Comparison of ENCODE assay signal across 2 cellular contexts in the genomic region with DNA sequence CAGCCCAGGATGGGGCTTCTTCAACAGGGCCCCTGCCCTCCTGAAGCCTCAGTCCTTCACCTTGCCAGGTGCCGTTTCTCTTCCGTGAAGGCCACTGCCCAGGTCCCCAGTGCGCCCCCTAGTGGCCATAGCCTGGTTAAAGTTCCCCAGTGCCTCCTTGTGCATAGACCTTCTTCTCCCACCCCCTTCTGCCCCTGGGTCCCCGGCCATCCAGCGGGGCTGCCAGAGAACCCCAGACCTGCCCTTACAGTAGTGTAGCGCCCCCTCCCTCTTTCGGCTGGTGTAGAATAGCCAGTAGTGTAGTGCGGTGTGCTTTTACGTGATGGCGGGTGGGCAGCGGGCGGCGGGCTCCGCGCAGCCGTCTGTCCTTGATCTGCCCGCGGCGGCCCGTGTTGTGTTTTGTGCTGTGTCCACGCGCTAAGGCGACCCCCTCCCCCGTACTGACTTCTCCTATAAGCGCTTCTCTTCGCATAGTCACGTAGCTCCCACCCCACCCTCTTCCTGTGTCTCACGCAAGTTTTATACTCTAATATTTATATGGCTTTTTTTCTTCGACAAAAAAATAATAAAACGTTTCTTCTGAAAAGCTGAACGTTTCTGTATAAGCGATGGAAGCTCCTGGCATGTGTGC.
A peak's percentile ranks its signal among the peaks of the same experiment; 100 is the strongest.
TF ChIP-seq lines count a peak whose summit lies in the region.

No MANE protein-coding gene starts in this region.

TF ChIP-seq in Ishikawa, 13 proteins besides CTCF, POLR2A, EP300 and RAD21:
- no peak for TF ChIP-seq YY1 (IDR thresholded peaks at IDR 0.05; ENCODE audit: low read depth)
- peak; percentile 63 for TF ChIP-seq ZBTB7A (IDR thresholded peaks at IDR 0.05; ENCODE audit: low read depth)

TF ChIP-seq in GM12878, 131 proteins besides CTCF, POLR2A, EP300 and RAD21:
- 0 out of 2 replicates have a peak, but pooled peaks have one; percentile 49 for TF ChIP-seq POLR2AphosphoS2 (IDR thresholded peaks at IDR 0.05; ENCODE audit: low read depth, low read length)
- TF ChIP-seq HCFC1 (IDR thresholded peaks at IDR 0.05; ENCODE audit: low read length): no peak
- TF ChIP-seq ZBED1 (IDR thresholded peaks at IDR 0.05; ENCODE audit: borderline replicate concordance): 0 out of 2 replicates have a peak, but pooled peaks have one; percentile 5
- TF ChIP-seq IKZF2 (IDR thresholded peaks at IDR 0.05): no peak
- TF ChIP-seq IRF4 (IDR thresholded peaks at IDR 0.05; ENCODE audit: low read depth, low read length): no peak
- TF ChIP-seq PAX5 (IDR thresholded peaks at IDR 0.05; ENCODE audit: borderline replicate concordance, low read depth, low read length): no peak
- no peak for TF ChIP-seq TARDBP (IDR thresholded peaks at IDR 0.05; ENCODE audit: borderline replicate concordance)
- TF ChIP-seq SP1 (IDR thresholded peaks at IDR 0.05; ENCODE audit: low read depth, low read length): peak; percentile 4
- TF ChIP-seq, protein P1, sequence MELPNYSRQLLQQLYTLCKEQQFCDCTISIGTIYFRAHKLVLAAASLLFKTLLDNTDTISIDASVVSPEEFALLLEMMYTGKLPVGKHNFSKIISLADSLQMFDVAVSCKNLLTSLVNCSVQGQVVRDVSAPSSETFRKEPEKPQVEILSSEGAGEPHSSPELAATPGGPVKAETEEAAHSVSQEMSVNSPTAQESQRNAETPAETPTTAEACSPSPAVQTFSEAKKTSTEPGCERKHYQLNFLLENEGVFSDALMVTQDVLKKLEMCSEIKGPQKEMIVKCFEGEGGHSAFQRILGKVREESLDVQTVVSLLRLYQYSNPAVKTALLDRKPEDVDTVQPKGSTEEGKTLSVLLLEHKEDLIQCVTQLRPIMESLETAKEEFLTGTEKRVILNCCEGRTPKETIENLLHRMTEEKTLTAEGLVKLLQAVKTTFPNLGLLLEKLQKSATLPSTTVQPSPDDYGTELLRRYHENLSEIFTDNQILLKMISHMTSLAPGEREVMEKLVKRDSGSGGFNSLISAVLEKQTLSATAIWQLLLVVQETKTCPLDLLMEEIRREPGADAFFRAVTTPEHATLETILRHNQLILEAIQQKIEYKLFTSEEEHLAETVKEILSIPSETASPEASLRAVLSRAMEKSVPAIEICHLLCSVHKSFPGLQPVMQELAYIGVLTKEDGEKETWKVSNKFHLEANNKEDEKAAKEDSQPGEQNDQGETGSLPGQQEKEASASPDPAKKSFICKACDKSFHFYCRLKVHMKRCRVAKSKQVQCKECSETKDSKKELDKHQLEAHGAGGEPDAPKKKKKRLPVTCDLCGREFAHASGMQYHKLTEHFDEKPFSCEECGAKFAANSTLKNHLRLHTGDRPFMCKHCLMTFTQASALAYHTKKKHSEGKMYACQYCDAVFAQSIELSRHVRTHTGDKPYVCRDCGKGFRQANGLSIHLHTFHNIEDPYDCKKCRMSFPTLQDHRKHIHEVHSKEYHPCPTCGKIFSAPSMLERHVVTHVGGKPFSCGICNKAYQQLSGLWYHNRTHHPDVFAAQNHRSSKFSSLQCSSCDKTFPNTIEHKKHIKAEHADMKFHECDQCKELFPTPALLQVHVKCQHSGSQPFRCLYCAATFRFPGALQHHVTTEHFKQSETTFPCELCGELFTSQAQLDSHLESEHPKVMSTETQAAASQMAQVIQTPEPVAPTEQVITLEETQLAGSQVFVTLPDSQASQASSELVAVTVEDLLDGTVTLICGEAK (IDR thresholded peaks at IDR 0.05; ENCODE audit: borderline replicate concordance): no peak
- no peak for TF ChIP-seq TAF1 (IDR thresholded peaks at IDR 0.05; ENCODE audit: borderline replicate concordance, low read depth, low read length)
- peak in 1 of 2 experiments; percentile 48; a peak in 1 of 4 replicates for TF ChIP-seq BHLHE40 (IDR thresholded peaks at IDR 0.05; ENCODE audit: borderline replicate concordance in 1 of 2, low read depth in 2 of 2, low read length in 1 of 2)
- TF ChIP-seq, protein P2, sequence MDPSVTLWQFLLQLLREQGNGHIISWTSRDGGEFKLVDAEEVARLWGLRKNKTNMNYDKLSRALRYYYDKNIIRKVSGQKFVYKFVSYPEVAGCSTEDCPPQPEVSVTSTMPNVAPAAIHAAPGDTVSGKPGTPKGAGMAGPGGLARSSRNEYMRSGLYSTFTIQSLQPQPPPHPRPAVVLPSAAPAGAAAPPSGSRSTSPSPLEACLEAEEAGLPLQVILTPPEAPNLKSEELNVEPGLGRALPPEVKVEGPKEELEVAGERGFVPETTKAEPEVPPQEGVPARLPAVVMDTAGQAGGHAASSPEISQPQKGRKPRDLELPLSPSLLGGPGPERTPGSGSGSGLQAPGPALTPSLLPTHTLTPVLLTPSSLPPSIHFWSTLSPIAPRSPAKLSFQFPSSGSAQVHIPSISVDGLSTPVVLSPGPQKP (IDR thresholded peaks at IDR 0.05; ENCODE audit: low read depth, low read length): no peak
- no peak for TF ChIP-seq CREB1 (IDR thresholded peaks at IDR 0.05; ENCODE audit: low read depth)
- TF ChIP-seq ZNF274 (IDR thresholded peaks at IDR 0.05; ENCODE audit: insufficient read depth, insufficient read length): no peak
- TF ChIP-seq, protein P3, sequence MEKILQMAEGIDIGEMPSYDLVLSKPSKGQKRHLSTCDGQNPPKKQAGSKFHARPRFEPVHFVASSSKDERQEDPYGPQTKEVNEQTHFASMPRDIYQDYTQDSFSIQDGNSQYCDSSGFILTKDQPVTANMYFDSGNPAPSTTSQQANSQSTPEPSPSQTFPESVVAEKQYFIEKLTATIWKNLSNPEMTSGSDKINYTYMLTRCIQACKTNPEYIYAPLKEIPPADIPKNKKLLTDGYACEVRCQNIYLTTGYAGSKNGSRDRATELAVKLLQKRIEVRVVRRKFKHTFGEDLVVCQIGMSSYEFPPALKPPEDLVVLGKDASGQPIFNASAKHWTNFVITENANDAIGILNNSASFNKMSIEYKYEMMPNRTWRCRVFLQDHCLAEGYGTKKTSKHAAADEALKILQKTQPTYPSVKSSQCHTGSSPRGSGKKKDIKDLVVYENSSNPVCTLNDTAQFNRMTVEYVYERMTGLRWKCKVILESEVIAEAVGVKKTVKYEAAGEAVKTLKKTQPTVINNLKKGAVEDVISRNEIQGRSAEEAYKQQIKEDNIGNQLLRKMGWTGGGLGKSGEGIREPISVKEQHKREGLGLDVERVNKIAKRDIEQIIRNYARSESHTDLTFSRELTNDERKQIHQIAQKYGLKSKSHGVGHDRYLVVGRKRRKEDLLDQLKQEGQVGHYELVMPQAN (conservative IDR thresholded peaks at IDR 0.05): no peak
- TF ChIP-seq, protein P4, sequence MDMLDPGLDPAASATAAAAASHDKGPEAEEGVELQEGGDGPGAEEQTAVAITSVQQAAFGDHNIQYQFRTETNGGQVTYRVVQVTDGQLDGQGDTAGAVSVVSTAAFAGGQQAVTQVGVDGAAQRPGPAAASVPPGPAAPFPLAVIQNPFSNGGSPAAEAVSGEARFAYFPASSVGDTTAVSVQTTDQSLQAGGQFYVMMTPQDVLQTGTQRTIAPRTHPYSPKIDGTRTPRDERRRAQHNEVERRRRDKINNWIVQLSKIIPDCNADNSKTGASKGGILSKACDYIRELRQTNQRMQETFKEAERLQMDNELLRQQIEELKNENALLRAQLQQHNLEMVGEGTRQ (IDR thresholded peaks at IDR 0.05; ENCODE audit: borderline replicate concordance, low read depth, low read length): no peak
- peak; percentile 56; the same call in 1 of the 2 replicates for TF ChIP-seq SMC3 (IDR thresholded peaks at IDR 0.05; ENCODE audit: borderline replicate concordance, low read length)
- TF ChIP-seq, protein P5, sequence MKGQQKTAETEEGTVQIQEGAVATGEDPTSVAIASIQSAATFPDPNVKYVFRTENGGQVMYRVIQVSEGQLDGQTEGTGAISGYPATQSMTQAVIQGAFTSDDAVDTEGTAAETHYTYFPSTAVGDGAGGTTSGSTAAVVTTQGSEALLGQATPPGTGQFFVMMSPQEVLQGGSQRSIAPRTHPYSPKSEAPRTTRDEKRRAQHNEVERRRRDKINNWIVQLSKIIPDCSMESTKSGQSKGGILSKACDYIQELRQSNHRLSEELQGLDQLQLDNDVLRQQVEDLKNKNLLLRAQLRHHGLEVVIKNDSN (IDR thresholded peaks at IDR 0.05; ENCODE audit: borderline replicate concordance, extremely low read length, insufficient read depth, low read depth, low read length): no peak
- TF ChIP-seq HDAC6 (IDR thresholded peaks at IDR 0.05; ENCODE audit: unreplicated experiment): no peak
- TF ChIP-seq ESRRA (IDR thresholded peaks at IDR 0.05; ENCODE audit: low read length): no peak
- TF ChIP-seq, protein P6, sequence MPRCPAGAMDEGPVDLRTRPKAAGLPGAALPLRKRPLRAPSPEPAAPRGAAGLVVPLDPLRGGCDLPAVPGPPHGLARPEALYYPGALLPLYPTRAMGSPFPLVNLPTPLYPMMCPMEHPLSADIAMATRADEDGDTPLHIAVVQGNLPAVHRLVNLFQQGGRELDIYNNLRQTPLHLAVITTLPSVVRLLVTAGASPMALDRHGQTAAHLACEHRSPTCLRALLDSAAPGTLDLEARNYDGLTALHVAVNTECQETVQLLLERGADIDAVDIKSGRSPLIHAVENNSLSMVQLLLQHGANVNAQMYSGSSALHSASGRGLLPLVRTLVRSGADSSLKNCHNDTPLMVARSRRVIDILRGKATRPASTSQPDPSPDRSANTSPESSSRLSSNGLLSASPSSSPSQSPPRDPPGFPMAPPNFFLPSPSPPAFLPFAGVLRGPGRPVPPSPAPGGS (IDR thresholded peaks at IDR 0.05; ENCODE audit: borderline replicate concordance, insufficient read depth, low read depth, low read length, poor library complexity, severe bottlenecking): peak; percentile 46
- TF ChIP-seq LARP7 (IDR thresholded peaks at IDR 0.05): no peak
- peak; percentile 16; the same call in 1 of the 2 replicates for TF ChIP-seq NBN (IDR thresholded peaks at IDR 0.05)
- TF ChIP-seq CHD1 (IDR thresholded peaks at IDR 0.05; ENCODE audit: low read depth, low read length): no peak
- TF ChIP-seq STAT3 (IDR thresholded peaks at IDR 0.05; ENCODE audit: low read depth, low read length): no peak
- TF ChIP-seq YY1 (IDR thresholded peaks at IDR 0.05; ENCODE audit: low read depth, low read length): peak; percentile 59
